1 cellular context compared by ENCODE assay signal in the genomic region with DNA sequence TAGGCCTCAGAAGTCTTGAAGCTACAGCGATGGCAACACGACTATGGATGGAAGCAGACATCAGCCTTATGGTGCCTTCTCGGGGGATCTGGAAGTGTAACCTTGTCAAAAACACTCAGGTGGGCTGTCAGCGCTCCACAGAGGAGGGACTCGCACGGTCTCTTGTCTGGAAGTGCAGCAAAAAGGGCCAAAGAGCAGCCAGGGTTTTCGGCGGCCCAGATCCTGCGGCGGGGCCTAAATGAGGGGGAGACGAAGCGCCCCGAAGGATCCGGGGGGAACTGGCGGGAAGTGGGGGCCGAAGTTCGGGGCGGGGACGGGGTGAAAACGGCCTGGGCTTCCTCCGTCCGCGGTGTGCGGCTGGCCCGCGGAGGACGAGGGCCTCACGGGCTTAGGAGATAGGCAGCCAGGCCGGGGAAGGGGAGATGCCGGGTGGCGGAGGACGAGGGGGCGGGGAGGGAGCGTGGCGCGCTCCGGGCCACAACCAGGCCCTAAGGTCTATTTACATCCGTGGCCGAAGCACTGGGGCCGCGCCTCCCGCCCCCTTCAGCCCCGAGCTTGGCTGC.
TF ChIP-seq lines count a peak whose summit lies in the region.

No MANE protein-coding gene starts in this region.

TF ChIP-seq in GM12878, 131 proteins besides CTCF, POLR2A, EP300 and RAD21 (continued from another document):
- TF ChIP-seq, protein P1, sequence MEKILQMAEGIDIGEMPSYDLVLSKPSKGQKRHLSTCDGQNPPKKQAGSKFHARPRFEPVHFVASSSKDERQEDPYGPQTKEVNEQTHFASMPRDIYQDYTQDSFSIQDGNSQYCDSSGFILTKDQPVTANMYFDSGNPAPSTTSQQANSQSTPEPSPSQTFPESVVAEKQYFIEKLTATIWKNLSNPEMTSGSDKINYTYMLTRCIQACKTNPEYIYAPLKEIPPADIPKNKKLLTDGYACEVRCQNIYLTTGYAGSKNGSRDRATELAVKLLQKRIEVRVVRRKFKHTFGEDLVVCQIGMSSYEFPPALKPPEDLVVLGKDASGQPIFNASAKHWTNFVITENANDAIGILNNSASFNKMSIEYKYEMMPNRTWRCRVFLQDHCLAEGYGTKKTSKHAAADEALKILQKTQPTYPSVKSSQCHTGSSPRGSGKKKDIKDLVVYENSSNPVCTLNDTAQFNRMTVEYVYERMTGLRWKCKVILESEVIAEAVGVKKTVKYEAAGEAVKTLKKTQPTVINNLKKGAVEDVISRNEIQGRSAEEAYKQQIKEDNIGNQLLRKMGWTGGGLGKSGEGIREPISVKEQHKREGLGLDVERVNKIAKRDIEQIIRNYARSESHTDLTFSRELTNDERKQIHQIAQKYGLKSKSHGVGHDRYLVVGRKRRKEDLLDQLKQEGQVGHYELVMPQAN (conservative IDR thresholded peaks at IDR 0.05), result peak; percentile 41; the same call in 1 of the 2 replicates
- TF ChIP-seq, protein P2, sequence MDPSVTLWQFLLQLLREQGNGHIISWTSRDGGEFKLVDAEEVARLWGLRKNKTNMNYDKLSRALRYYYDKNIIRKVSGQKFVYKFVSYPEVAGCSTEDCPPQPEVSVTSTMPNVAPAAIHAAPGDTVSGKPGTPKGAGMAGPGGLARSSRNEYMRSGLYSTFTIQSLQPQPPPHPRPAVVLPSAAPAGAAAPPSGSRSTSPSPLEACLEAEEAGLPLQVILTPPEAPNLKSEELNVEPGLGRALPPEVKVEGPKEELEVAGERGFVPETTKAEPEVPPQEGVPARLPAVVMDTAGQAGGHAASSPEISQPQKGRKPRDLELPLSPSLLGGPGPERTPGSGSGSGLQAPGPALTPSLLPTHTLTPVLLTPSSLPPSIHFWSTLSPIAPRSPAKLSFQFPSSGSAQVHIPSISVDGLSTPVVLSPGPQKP (IDR thresholded peaks at IDR 0.05; ENCODE audit: low read depth, low read length), result no peak
- TF ChIP-seq IKZF1 (conservative IDR thresholded peaks at IDR 0.05) (no peak), SUPT20H (IDR thresholded peaks at IDR 0.05; ENCODE audit: borderline replicate concordance, control insufficient read depth, low read depth, low read length) (no peak), HDAC6 (IDR thresholded peaks at IDR 0.05; ENCODE audit: unreplicated experiment) (no peak)
- TF ChIP-seq, protein P3, sequence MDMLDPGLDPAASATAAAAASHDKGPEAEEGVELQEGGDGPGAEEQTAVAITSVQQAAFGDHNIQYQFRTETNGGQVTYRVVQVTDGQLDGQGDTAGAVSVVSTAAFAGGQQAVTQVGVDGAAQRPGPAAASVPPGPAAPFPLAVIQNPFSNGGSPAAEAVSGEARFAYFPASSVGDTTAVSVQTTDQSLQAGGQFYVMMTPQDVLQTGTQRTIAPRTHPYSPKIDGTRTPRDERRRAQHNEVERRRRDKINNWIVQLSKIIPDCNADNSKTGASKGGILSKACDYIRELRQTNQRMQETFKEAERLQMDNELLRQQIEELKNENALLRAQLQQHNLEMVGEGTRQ (IDR thresholded peaks at IDR 0.05; ENCODE audit: borderline replicate concordance, low read depth, low read length), result no peak
